Comparison of ENCODE assay signal across 27 cellular contexts in the genomic region with DNA sequence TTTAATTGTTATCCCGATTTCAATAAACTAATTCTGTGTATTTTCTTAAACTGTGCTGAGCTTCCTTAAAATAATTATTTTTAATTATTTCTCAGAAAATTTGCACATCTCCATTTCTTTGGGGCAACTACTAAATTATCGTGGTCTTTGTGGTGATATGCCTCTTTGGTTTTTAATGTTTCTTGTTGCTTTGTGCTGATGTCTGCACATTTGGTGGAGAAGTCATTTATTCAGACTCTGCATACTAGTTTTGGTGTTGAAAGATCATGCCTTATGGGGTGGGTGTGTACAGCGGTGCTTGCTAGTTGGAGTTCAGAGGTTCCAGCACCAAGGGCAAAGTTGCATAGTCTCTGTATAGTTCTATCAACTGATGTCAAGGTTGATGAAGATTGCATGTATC.
"Had no signal": no experiment of that assay in that cellular context is flagged by ENCODE, and none has a peak within 500 bp of the region (broad histone marks: within the 10 kb centered on the region; RNA-seq: fewer than 3 reads in every experiment).

No MANE protein-coding gene starts in this region.

- FAIRE-seq: urothelium cell line had no signal

- H3K36me3 ChIP-seq: stomach, suprapubic skin, thoracic aorta, thyroid gland, tibial artery, tibial nerve, transverse colon, upper lobe of left lung, upper lobe of right lung, uterus, vagina had no signal

- ATAC-seq: stimulated activated effector memory CD8-positive, alpha-beta T cell treated with anti-CD3 and anti-CD28 coated beads, Interleukin-12 subunit alpha, Interleukin-12 subunit beta, amount 100 ng/mL, for 72 hours; stimulated activated memory B cell treated with anti-CD40 and anti-IgM and Interleukin-4, amounts not matched to agents 10 μg/mL and 1 μg/mL and 100 μg/mL, for 72 hours; stimulated activated naive B cell treated with anti-CD40 and anti-IgM and Interleukin-4, amounts not matched to agents 10 μg/mL and 1 μg/mL and 100 μg/mL, for 72 hours; stimulated activated naive CD8-positive, alpha-beta T cell treated with anti-CD3 and anti-CD28 coated beads, Interleukin-15, amount 100 ng/mL, for 72 hours; stimulated activated naive CD8-positive, alpha-beta T cell treated with anti-CD3 and anti-CD28 coated beads, Interleukin-15, Interleukin-2, amounts not matched to agents 100 U/mL and 50 U/mL, for 24 hours; upper lobe of right lung had no signal

- H3K27ac ChIP-seq: stomach, suprapubic skin, testis, thoracic aorta, thyroid gland, tibial artery, tibial nerve, transverse colon, upper lobe of left lung, upper lobe of right lung, uterus, vagina had no signal

- H3K4me3 ChIP-seq: stomach, suprapubic skin, testis, thoracic aorta, thyroid gland, tibial artery, tibial nerve, transverse colon, upper lobe of left lung, upper lobe of right lung, uterus, vagina had no signal

- H3K27me3 ChIP-seq: stomach, suprapubic skin, testis, thyroid gland, tibial artery, tibial nerve, transverse colon, upper lobe of left lung, upper lobe of right lung, uterus, vagina had no signal

- DNase-seq: stimulated activated CD4-positive, alpha-beta T cell treated with anti-CD3 and anti-CD28 coated beads, Interleukin-2, amount 100 ng/mL, for 48 hours; stimulated activated CD4-positive, alpha-beta T cell treated with anti-CD3 and anti-CD28 coated beads, Interleukin-4, amount 100 ng/mL, for 1 hour; stimulated activated CD4-positive, alpha-beta T cell treated with anti-CD3 and anti-CD28 coated beads, Interleukin-4, amount 100 ng/mL, for 24 hours; stimulated activated CD4-positive, alpha-beta T cell treated with anti-CD3 and anti-CD28 coated beads, Interleukin-4, amount 100 ng/mL, for 4 hours; stimulated activated CD8-positive, alpha-beta memory T cell treated with anti-CD3 and anti-CD28 coated beads, Interleukin-4, amount 100 ng/mL, for 48 hours; stimulated activated naive B cell treated with anti-CD40 and anti-IgM and Interleukin-4, amounts not matched to agents 10 μg/mL and 1 μg/mL and 100 μg/mL, for 72 hours; stimulated activated naive CD4-positive, alpha-beta T cell; stimulated activated naive CD4-positive, alpha-beta T cell treated with Interleukin-2 at 50 U/mL for 16 hours; stimulated activated naive CD8-positive, alpha-beta T cell treated with anti-CD3 and anti-CD28 coated beads, Interleukin-15, amount 100 ng/mL, for 72 hours; stimulated activated naive CD8-positive, alpha-beta T cell treated with anti-CD3 and anti-CD28 coated beads, Interleukin-15, Interleukin-2, amounts not matched to agents 100 U/mL and 50 U/mL, for 24 hours; stomach; substantia nigra; testis; thyroid gland; tibial artery; transverse colon; trophoblast cell; upper lobe of left lung; upper lobe of right lung; uterus had no signal

- H3K9me3 ChIP-seq: testis, thoracic aorta, thyroid gland, transverse colon, vagina had no signal

- H3K4me1 ChIP-seq: stomach, suprapubic skin, testis, thyroid gland, tibial artery, tibial nerve, transverse colon, upper lobe of left lung, upper lobe of right lung, uterus, vagina had no signal
